ENCODE assay signal across 19 cellular contexts in genomic region chr11:2528301-2529050, GRCh38.
DNase-seq lines count a peak whose midpoint lies in the region; ATAC-seq, FAIRE-seq and TF ChIP-seq lines count a peak whose summit lies in the region.
"Had no signal": no experiment of that assay in that cellular context is flagged by ENCODE, and none has a peak within 500 bp of the region (broad histone marks: within the 10 kb centered on the region; RNA-seq: fewer than 3 reads in every experiment).

No MANE protein-coding gene starts in this region.

- H3K36me3 Mint-ChIP-seq in activated B cell treated with CpG ODN at 0.5 μM for 24 hours (ENCODE audit: low read depth): peaks cover 6% of the 10 kb centered on the region

- CTCF ChIA-PET in activated B cell treated with CpG ODN at 0.5 μM for 24 hours (lab: Charles Lee): interaction anchor here (0.9 to 7.8 kb wide), 5 partner anchors 101 to 360 kb away, joined by 3 to 334 read pairs (median 6); partner anchors contain the start of gene CDKN1C
- CTCF ChIA-PET in A673 (lab: Charles Lee): no interaction called here

- H3K27ac ChIP-seq in hepatocyte: peak overlapping the region; percentile 63
- H3K27ac ChIP-seq in small intestine (ENCODE audit: low read depth in 1 of 2, low read length in 1 of 2): peak overlapping the region; percentile 53 to 86
- no peak overlapping the region for H3K27ac ChIP-seq in A673 (ENCODE audit: low read depth, low read length, poor library complexity, severe bottlenecking)
- no peak overlapping the region for H3K27ac ChIP-seq in testis
- H3K27ac ChIP-seq: gastroesophageal sphincter, psoas muscle, RWPE1 had no signal

- no peak overlapping the region for H3K4me3 Mint-ChIP-seq in activated B cell treated with CpG ODN at 0.5 μM for 24 hours
- H3K4me3 Mint-ChIP-seq: T-helper 1 cell treated with Interleukin-12 subunit alpha and Interleukin-12 subunit beta and Interleukin-4 antibody, amounts not matched to agents 30 μg/mL and 1 μg/mL, for 36 hours had no signal

- no peaks in the 10 kb centered on the region for H3K36me3 ChIP-seq in hepatocyte (replicated peaks; ENCODE audit: insufficient read depth, low read depth)
- no peaks in the 10 kb centered on the region for H3K36me3 ChIP-seq in small intestine (ENCODE audit: control insufficient read depth in 2 of 2, insufficient read depth in 2 of 2, low read length in 2 of 2)
- H3K36me3 ChIP-seq in A673 (ENCODE audit: insufficient read depth, low read length, poor library complexity, severe bottlenecking): no peaks in the 10 kb centered on the region
- H3K36me3 ChIP-seq in testis (ENCODE audit: low read depth, missing control alignments): no peaks in the 10 kb centered on the region
- H3K36me3 ChIP-seq: gastroesophageal sphincter had no signal

- H3K9me3 Mint-ChIP-seq in activated B cell treated with CpG ODN at 0.5 μM for 24 hours: no peaks in the 10 kb centered on the region
- H3K9me3 Mint-ChIP-seq: T-helper 1 cell treated with Interleukin-12 subunit alpha and Interleukin-12 subunit beta and Interleukin-4 antibody, amounts not matched to agents 30 μg/mL and 1 μg/mL, for 36 hours had no signal

- H3K4me1 ChIP-seq in hepatocyte (ENCODE audit: insufficient read depth) (peaks cover 10% of the 10 kb centered on the region), small intestine (ENCODE audit: control insufficient read depth in 2 of 2, insufficient read depth in 1 of 2, low read depth in 1 of 2, low read length in 1 of 2) (peaks cover 0 to 3% of the 10 kb centered on the region in 2 donors), A673 (ENCODE audit: insufficient read depth, low read length, poor library complexity, severe bottlenecking) (peaks cover 5% of the 10 kb centered on the region), testis (peaks cover 4% of the 10 kb centered on the region)

- H3K27me3 ChIP-seq in hepatocyte (no peaks in the 10 kb centered on the region), small intestine (ENCODE audit: control insufficient read depth in 2 of 2, insufficient read depth in 2 of 2, low read length in 2 of 2) (no peaks in the 10 kb centered on the region), A673 (replicated peaks; ENCODE audit: insufficient read depth, low read depth, low read length, poor library complexity) (no peaks in the 10 kb centered on the region), testis (no peaks in the 10 kb centered on the region)

- peaks cover 2% of the 10 kb centered on the region for H3K27me3 Mint-ChIP-seq in activated B cell treated with CpG ODN at 0.5 μM for 24 hours

- no peaks in the 10 kb centered on the region for H3K79me2 ChIP-seq in hepatocyte

- H4K20me1 ChIP-seq in hepatocyte (ENCODE audit: insufficient read depth, poor library complexity, severe bottlenecking): no peaks in the 10 kb centered on the region

- POLR2A ChIA-PET in activated B cell treated with CpG ODN at 0.5 μM for 24 hours (lab: Charles Lee) (interaction anchor here (0.5 kb wide), 1 partner anchor 1357 kb away, joined by 7 read pairs; no protein-coding TSS in a partner anchor), A673 (lab: Charles Lee; ENCODE audit: low non-redundant PET) (no interaction called here)

- H3K4me2 ChIP-seq in hepatocyte: no peak overlapping the region

- H3K4me1 Mint-ChIP-seq in activated B cell treated with CpG ODN at 0.5 μM for 24 hours: peaks cover 55% of the 10 kb centered on the region

- WGBS in hepatocyte (ENCODE audit: low lambda C conversion rate, missing lambda C conversion rate): 78% methylated on average over 18 of the region's 18 CpGs
- WGBS in small intestine, 3 donors: 16 to 63% (median 42%) methylated on average over 18 of the region's 18 CpGs
- 72 to 89% methylated on average over 16 to 18 of the region's 18 CpGs for WGBS in testis, 2 donors

- BruUV-seq in A673 (replicated peaks; lab: Mats Ljungman, UMichigan): no TSS peak

- H3K27ac Mint-ChIP-seq in activated B cell treated with CpG ODN at 0.5 μM for 24 hours: peak overlapping the region; percentile 69
- H3K27ac Mint-ChIP-seq: T-helper 1 cell treated with Interleukin-12 subunit alpha and Interleukin-12 subunit beta and Interleukin-4 antibody, amounts not matched to agents 30 μg/mL and 1 μg/mL, for 36 hours had no signal

- DNase-seq in activated CD8-positive, alpha-beta memory T cell treated with anti-CD3 and anti-CD28 coated beads, Interleukin-2, amount 50 U/mL, for 4 hours: peak; percentile 8
- no peak for DNase-seq in activated CD8-positive, alpha-beta memory T cell treated with anti-CD3 and anti-CD28 coated beads for 24 hours
- peak; percentile 15 for DNase-seq in activated B cell treated with CpG ODN at 0.5 μM for 24 hours
- DNase-seq in hepatocyte (ENCODE audit: low spot score): peak; percentile 54
- DNase-seq in small intestine: peak; percentile 88
- DNase-seq in NCI-H2107 treated with DMSO at 0.1 percent for 48 hours (lab: John Stamatoyannopoulos, UW; ENCODE audit: unreplicated experiment): no peak
- no peak for DNase-seq in A673 (ENCODE audit: low spot score)
- no peak for DNase-seq in testis
- DNase-seq: NCI-H1048; NCI-H2107; NCI-H748 treated with DMSO at 0.1 percent for 48 hours; stimulated activated CD4-positive, alpha-beta T cell treated with anti-CD3 and anti-CD28 coated beads, Interleukin-2, amount 100 ng/mL, for 24 hours had no signal

- no peak overlapping the region for H3K4me3 ChIP-seq in hepatocyte
- no peak overlapping the region for H3K4me3 ChIP-seq in small intestine (ENCODE audit: low read depth in 1 of 2, low read length in 2 of 2)
- H3K4me3 ChIP-seq in A673 (ENCODE audit: low read depth, low read length, poor library complexity, severe bottlenecking): no peak overlapping the region
- H3K4me3 ChIP-seq in testis: no peak overlapping the region
- H3K4me3 ChIP-seq: gastroesophageal sphincter, psoas muscle had no signal

- intact Hi-C loops in activated B cell treated with CpG ODN at 0.5 μM for 24 hours (cut with micrococcal nuclease) (no loop called here), A673 (cut with micrococcal nuclease; ENCODE audit: unreplicated experiment) (no loop called here), testis (cut with DNase I; ENCODE audit: low total_unique reads) (no loop called here)

- no peak for ATAC-seq in activated B cell treated with CpG ODN at 0.5 μM for 24 hours (ENCODE audit: low read depth)
- ATAC-seq: gastroesophageal sphincter, psoas muscle had no signal

- H3K9me3 ChIP-seq in hepatocyte (ENCODE audit: low read depth) (no peaks in the 10 kb centered on the region), small intestine (ENCODE audit: control insufficient read depth, low read depth) (no peaks in the 10 kb centered on the region), A673 (ENCODE audit: low read depth, low read length, poor library complexity, severe bottlenecking) (no peaks in the 10 kb centered on the region), testis (no peaks in the 10 kb centered on the region)
- H3K9me3 ChIP-seq: Caco-2, gastroesophageal sphincter, psoas muscle had no signal

- FAIRE-seq in small intestine (lab: Jason Lieb, UNC): no peak
- FAIRE-seq: A204.1, G401.6 had no signal

- H3K9me2 ChIP-seq in hepatocyte (replicated peaks; ENCODE audit: insufficient read depth): no peaks in the 10 kb centered on the region

- no peak for TF ChIP-seq CTCF in activated B cell treated with CpG ODN at 0.5 μM for 24 hours (IDR thresholded peaks at IDR 0.05)
- no peak for TF ChIP-seq CTCF in hepatocyte (IDR thresholded peaks at IDR 0.05; ENCODE audit: poor library complexity)
- no peak for TF ChIP-seq CTCF in A673 (conservative IDR thresholded peaks at IDR 0.05; ENCODE audit: low read depth, low read length)
- no peak for TF ChIP-seq CTCF in testis (IDR thresholded peaks at IDR 0.05)

- no peak for TF ChIP-seq POLR2A in testis (IDR thresholded peaks at IDR 0.05)

- no peak overlapping the region for H2AFZ ChIP-seq in hepatocyte

Comparison
In these comparisons a context has a peak if more than half of its experiments do, and no peak if none do; other contexts are left out.
1. DNase-seq: peak in activated CD8-positive, alpha-beta memory T cell treated with anti-CD3 and anti-CD28 coated beads, Interleukin-2, amount 50 U/mL, for 4 hours (single experiment), activated B cell treated with CpG ODN at 0.5 μM for 24 hours (single experiment), hepatocyte (single experiment) and small intestine (single experiment); none in activated CD8-positive, alpha-beta memory T cell treated with anti-CD3 and anti-CD28 coated beads for 24 hours (single experiment), NCI-H2107 treated with DMSO at 0.1 percent for 48 hours (single experiment), A673 (single experiment) and testis (single experiment).
2. H3K27ac ChIP-seq: peak in hepatocyte (single experiment) and small intestine (2 of 2); none in A673 (single experiment) and testis (0 of 2).